In genomic region chr5:795873-796272, GRCh38 we compare ENCODE assay signal across 4 cellular contexts. TPM values are rescaled to one million over a fixed set of nuclear protein-coding genes. Genes with fewer than 3 reads are reported as not detected.
"Had no signal": no experiment of that assay in that cellular context is flagged by ENCODE, and none has a peak within 500 bp of the region (broad histone marks: within the 10 kb centered on the region; RNA-seq: fewer than 3 reads in every experiment).

No MANE protein-coding gene starts in this region.

RNA-seq across cellular contexts. Expression of gene ZDHHC11B, which starts 11.3 kb away (rescaled TPM):
- total RNA-seq: dermis microvascular lymphatic vessel endothelial cell, glomerular endothelial cell, lung microvascular endothelial cell, myocyte had no signal
